8 cellular contexts compared by ENCODE assay signal in the genomic region with DNA sequence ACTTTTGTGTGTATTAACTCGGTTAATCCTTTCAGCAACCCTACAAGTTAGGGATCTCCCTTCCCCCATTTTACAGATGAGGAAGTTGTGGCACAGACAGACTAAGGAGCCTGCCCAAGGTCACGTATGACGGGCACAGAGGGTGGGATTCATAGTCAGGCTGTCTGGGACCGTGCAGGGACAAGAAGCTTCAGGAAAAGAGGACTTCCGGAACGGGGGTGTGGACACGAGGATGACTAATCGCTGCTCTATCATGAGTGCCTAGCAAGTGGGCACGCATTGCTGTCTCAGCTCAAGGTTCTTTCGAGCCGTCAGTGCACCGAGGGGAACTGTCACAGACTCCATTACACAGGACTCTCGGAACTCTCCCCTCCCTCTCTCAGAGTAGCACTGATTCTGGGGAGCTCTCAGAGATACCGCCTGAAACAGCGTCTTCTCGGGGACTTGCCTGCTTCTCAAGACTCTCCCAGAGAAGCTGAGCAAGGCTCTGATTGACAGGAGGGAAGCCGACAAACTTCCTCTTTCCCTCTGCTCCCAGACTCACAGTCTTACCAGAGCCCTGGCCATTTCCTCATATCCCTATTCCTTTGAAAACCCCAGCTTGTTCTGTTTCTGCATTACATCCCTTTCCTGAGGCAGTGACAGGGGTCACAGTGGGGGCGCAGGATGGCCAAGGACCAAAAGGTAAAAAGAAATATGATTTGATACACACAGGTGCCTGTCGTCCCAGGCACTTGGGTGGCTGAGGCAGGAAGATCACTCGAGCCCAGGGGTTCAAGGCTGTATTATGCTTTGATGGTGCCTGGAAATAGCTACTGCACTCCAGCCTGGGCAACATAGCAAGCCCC. TPM values are rescaled to one million over a fixed set of nuclear protein-coding genes. Genes with fewer than 3 reads are reported as not detected.
A peak's percentile ranks its signal among the peaks of the same experiment; 100 is the strongest.
DNase-seq lines count a peak whose midpoint lies in the region; ATAC-seq, FAIRE-seq and TF ChIP-seq lines count a peak whose summit lies in the region.

No MANE protein-coding gene starts in this region.

- H3K4me3 ChIP-seq in keratinocyte (ENCODE audit: control insufficient read depth in 2 of 3, extremely low read depth in 1 of 3, insufficient read depth in 2 of 3, low read depth in 1 of 3, low read length in 3 of 3) = peak overlapping the region in 1 of 3 experiments; percentile 41
- peak overlapping the region in 2 of 4 donors; percentile 8 to 10 for H3K4me3 ChIP-seq in stomach

- TF ChIP-seq CTCF in keratinocyte (optimal IDR thresholded peaks at IDR 0.05 in 1 of 3, IDR thresholded peaks at IDR 0.05 in 1 of 3, conservative IDR thresholded peaks at IDR 0.05 in 1 of 3; ENCODE audit: extremely low read depth in 1 of 3, insufficient read depth in 2 of 3, low read length in 3 of 3) (no peak), stomach (IDR thresholded peaks at IDR 0.05) (no peak), GM13977 (IDR thresholded peaks at IDR 0.05; ENCODE audit: extremely low read depth, insufficient read depth, missing control alignments) (no peak)

- H4K20me1 ChIP-seq in keratinocyte (ENCODE audit: control insufficient read depth, extremely low read depth, insufficient read depth, low read length) = no peaks in the 10 kb centered on the region

- no peak for TF ChIP-seq POLR2A in stomach (IDR thresholded peaks at IDR 0.05)

- dilution Hi-C loops in keratinocyte (cut with MboI; ENCODE audit: extremely low pct_ligation_motif_present, low sequenced_read_pairs) = no loop called here

- no peaks in the 10 kb centered on the region for H3K79me2 ChIP-seq in keratinocyte (ENCODE audit: control insufficient read depth, insufficient read depth, low read length)

- H3K27me3 ChIP-seq in keratinocyte (ENCODE audit: control insufficient read depth, extremely low read depth, insufficient read depth, low read length) = no peaks in the 10 kb centered on the region
- H3K27me3 ChIP-seq in stomach = no peaks in the 10 kb centered on the region

- TF ChIP-seq EP300 in stomach (IDR thresholded peaks at IDR 0.05) = no peak

- in situ Hi-C loops in GM13977 (cut with MboI; ENCODE audit: low pct_unique_long_range_greater_than_20kb, low sequenced_read_pairs, unreplicated experiment) = no loop called here

- H3K4me1 ChIP-seq in keratinocyte (ENCODE audit: control insufficient read depth, extremely low read depth, insufficient read depth, low read length) (peaks cover 6% of the 10 kb centered on the region), stomach (peaks cover 0 to 35% (median 24%) of the 10 kb centered on the region in 4 donors)

- H3K4me2 ChIP-seq in keratinocyte (ENCODE audit: control insufficient read depth, extremely low read depth, insufficient read depth, low read depth, low read length) = peak overlapping the region; percentile 44

- intact Hi-C loops in stomach (cut with DNase I; ENCODE audit: low total_unique reads) = no loop called here

- no peak for FAIRE-seq in keratinocyte (lab: Jason Lieb, UNC)

- H3K9me3 ChIP-seq in keratinocyte (ENCODE audit: control insufficient read depth, low read depth, low read length) (no peaks in the 10 kb centered on the region), stomach (peaks cover 0 to 3% (median 0%) of the 10 kb centered on the region in 4 donors)

- H3K36me3 ChIP-seq in keratinocyte (ENCODE audit: control insufficient read depth in 2 of 2, extremely low read depth in 1 of 2, insufficient read depth in 2 of 2, low read length in 2 of 2) (no peaks in the 10 kb centered on the region), stomach (no peaks in the 10 kb centered on the region)

- H3K27ac ChIP-seq in keratinocyte (ENCODE audit: control insufficient read depth, insufficient read depth, low read length) (no peak overlapping the region), stomach (peak overlapping the region in 4 of 5 donors; percentile 36 to 60 (median 48))

- 34 to 56% (median 45%) methylated on average over 20 of the region's 20 CpGs for WGBS in stomach, 5 donors

- no peak for ATAC-seq in GM19324 (IDR thresholded peaks at IDR 0.05; ENCODE audit: low FRiP score, unreplicated experiment)
- ATAC-seq in GM18873 (IDR thresholded peaks at IDR 0.05; ENCODE audit: low FRiP score, unreplicated experiment) = no peak

- H3K9me1 ChIP-seq in keratinocyte (ENCODE audit: control insufficient read depth, extremely low read depth, insufficient read depth, low read length) = no peaks in the 10 kb centered on the region

- H3K9ac ChIP-seq in keratinocyte (ENCODE audit: control insufficient read depth, extremely low read depth, insufficient read depth, low read length) = no peak overlapping the region

- DNase-seq in activated CD4-positive, alpha-beta T cell treated with anti-CD3 and anti-CD28 coated beads for 48 hours = peak; percentile 49
- DNase-seq in activated CD4-positive, alpha-beta T cell treated with anti-CD3 and anti-CD28 coated beads, Interleukin-2, amount 50 U/mL, for 1 hour = no peak
- DNase-seq in activated CD8-positive, alpha-beta memory T cell treated with anti-CD3 and anti-CD28 coated beads, Interleukin-2, amount 50 U/mL, for 48 hours = peak; percentile 58
- DNase-seq in keratinocyte (ENCODE audit: low read depth, low spot score) = no peak
- peak; percentile 38 for DNase-seq in stomach
- DNase-seq in GM13977 (ENCODE audit: low spot score) = no peak

- peak overlapping the region; percentile 38 for H2AFZ ChIP-seq in keratinocyte (ENCODE audit: control insufficient read depth, low read length)

RNA-seq across cellular contexts. Expression of gene FHAD1, which starts 14.4 kb away (rescaled TPM):
- polyA plus RNA-seq in keratinocyte (0.09 to 0.18 TPM (median 0.12 TPM) in 3 replicates), stomach (1 to 10 TPM in 2 of 3 donors, under 1 TPM in 1; 0.38 to 1.7 (median 1.1) TPM)
- not detected for polyA plus RNA-seq in keratinocyte (2011; ENCODE audit: low read depth)
- polyA plus RNA-seq in keratinocyte (2011; cell fraction: cytosol; rRNA removed) = 0.09 and 0.10 TPM in 2 replicates
- polyA plus RNA-seq in keratinocyte (2011; cell fraction: nucleus; rRNA removed) = 0.11 and 0.16 TPM in 2 replicates
- polyA plus RNA-seq in keratinocyte (2012; ENCODE audit: low replicate concordance) = 0.14 TPM in 1 of 2 replicates, not detected in the other
- 0.10 TPM in 1 of 3 replicates, not detected in the others for polyA minus RNA-seq in keratinocyte
- not detected for polyA minus RNA-seq in keratinocyte (2011; cell fraction: cytosol; rRNA and poly(A)+ RNA removed)
- not detected in 2 replicates for polyA minus RNA-seq in keratinocyte (2011; cell fraction: nucleus; rRNA and poly(A)+ RNA removed)
- total RNA-seq in stomach = 1 to 10 TPM in 2 of 5 donors, under 1 TPM in 1, not detected in 2; 0.45 to 5.1 (median 2.9) TPM

Comparison
In these comparisons a context has a peak if more than half of its experiments do, and no peak if none do; other contexts are left out.
1. DNase-seq: peak in activated CD4-positive, alpha-beta T cell treated with anti-CD3 and anti-CD28 coated beads for 48 hours (single experiment), activated CD8-positive, alpha-beta memory T cell treated with anti-CD3 and anti-CD28 coated beads, Interleukin-2, amount 50 U/mL, for 48 hours (single experiment) and stomach (single experiment); none in activated CD4-positive, alpha-beta T cell treated with anti-CD3 and anti-CD28 coated beads, Interleukin-2, amount 50 U/mL, for 1 hour (single experiment), keratinocyte (single experiment) and GM13977 (single experiment).